Comparison of ENCODE assay signal across 8 cellular contexts in genomic region chr3:15268033-15268631, GRCh38.
DNase-seq lines count a peak whose midpoint lies in the region; ATAC-seq and TF ChIP-seq lines count a peak whose summit lies in the region.

No MANE protein-coding gene starts in this region.

- ATAC-seq in HG03571 (IDR thresholded peaks at IDR 0.05; ENCODE audit: unreplicated experiment) (peak; percentile 44), HG02973 (IDR thresholded peaks at IDR 0.05; ENCODE audit: unreplicated experiment) (no peak)
- peak; percentile 67 for ATAC-seq in activated CD8-positive, alpha-beta T cell treated with anti-CD3 and anti-CD28 coated beads, Interleukin-2, amount 10 ng/mL, durations not matched to agents 7 days and 5 days

- peak; percentile 97 for TF ChIP-seq CTCF in GM12873 (IDR thresholded peaks at IDR 0.05; ENCODE audit: insufficient read depth, low read depth, low read length, missing control alignments)

- CTCF ChIA-PET in activated CD8-positive, alpha-beta T cell treated with anti-CD3 and anti-CD28 coated beads, Interleukin-2, amount 10 ng/mL, durations not matched to agents 7 days and 5 days (lab: Charles Lee), result interaction anchor here (0.6 to 9.1 kb wide), 65 partner anchors 9 to 301 kb away, joined by 3 to 168 read pairs (median 6); partner anchors contain the start of genes CAPN7 and SH3BP5

- H3K4me3 Mint-ChIP-seq in activated CD8-positive, alpha-beta T cell treated with anti-CD3 and anti-CD28 coated beads, Interleukin-2, amount 10 ng/mL, durations not matched to agents 7 days and 5 days, result no peak overlapping the region

- peaks cover 12% of the 10 kb centered on the region for H3K36me3 Mint-ChIP-seq in activated CD8-positive, alpha-beta T cell treated with anti-CD3 and anti-CD28 coated beads, Interleukin-2, amount 10 ng/mL, durations not matched to agents 7 days and 5 days (ENCODE audit: low read depth)

- H3K27ac Mint-ChIP-seq in activated CD8-positive, alpha-beta T cell treated with anti-CD3 and anti-CD28 coated beads, Interleukin-2, amount 10 ng/mL, durations not matched to agents 7 days and 5 days, result no peak overlapping the region

- POLR2A ChIA-PET in activated CD8-positive, alpha-beta T cell treated with anti-CD3 and anti-CD28 coated beads, Interleukin-2, amount 10 ng/mL, durations not matched to agents 7 days and 5 days (lab: Charles Lee), result interaction anchor here (0.9 kb wide), 1 partner anchor 111 kb away, joined by 3 read pairs; no protein-coding TSS in a partner anchor

- DNase-seq in NK-92 (lab: John Stamatoyannopoulos, UW; ENCODE audit: unreplicated experiment) (peak; percentile 3), medulla oblongata (ENCODE audit: extremely low spot score) (peak; percentile 94)
- DNase-seq in activated CD8-positive, alpha-beta T cell treated with anti-CD3 and anti-CD28 coated beads, Interleukin-2, amount 10 ng/mL, durations not matched to agents 7 days and 5 days, result peak; percentile 89
- DNase-seq in effector CD4-positive, alpha-beta T cell, result peak; percentile 84
- peak; percentile 68 for DNase-seq in stimulated activated CD8-positive, alpha-beta memory T cell treated with anti-CD3 and anti-CD28 coated beads, Interleukin-12 subunit alpha, Interleukin-12 subunit beta, amount 100 ng/mL, for 24 hours (ENCODE audit: extremely low read depth)

- peaks cover 54% of the 10 kb centered on the region for H3K4me1 Mint-ChIP-seq in activated CD8-positive, alpha-beta T cell treated with anti-CD3 and anti-CD28 coated beads, Interleukin-2, amount 10 ng/mL, durations not matched to agents 7 days and 5 days (ENCODE audit: low read depth)

- peaks cover 2% of the 10 kb centered on the region for H3K27me3 Mint-ChIP-seq in activated CD8-positive, alpha-beta T cell treated with anti-CD3 and anti-CD28 coated beads, Interleukin-2, amount 10 ng/mL, durations not matched to agents 7 days and 5 days (ENCODE audit: low read depth)

- H3K9me3 Mint-ChIP-seq in activated CD8-positive, alpha-beta T cell treated with anti-CD3 and anti-CD28 coated beads, Interleukin-2, amount 10 ng/mL, durations not matched to agents 7 days and 5 days (ENCODE audit: insufficient read depth), result no peaks in the 10 kb centered on the region

Comparison
In these comparisons a context has a peak if more than half of its experiments do, and no peak if none do; other contexts are left out.
1. DNase-seq: peak in every context shown above with its lines; median percentile 94 in medulla oblongata; 89 in activated CD8-positive, alpha-beta T cell treated with anti-CD3 and anti-CD28 coated beads, Interleukin-2, amount 10 ng/mL, durations not matched to agents 7 days and 5 days; 84 in effector CD4-positive, alpha-beta T cell; 68 in stimulated activated CD8-positive, alpha-beta memory T cell treated with anti-CD3 and anti-CD28 coated beads, Interleukin-12 subunit alpha, Interleukin-12 subunit beta, amount 100 ng/mL, for 24 hours; 3 in NK-92.